8 cellular contexts compared by ENCODE assay signal in genomic region chr4:184101711-184102110, GRCh38.
"Had no signal": no experiment of that assay in that cellular context is flagged by ENCODE, and none has a peak within 500 bp of the region (broad histone marks: within the 10 kb centered on the region; RNA-seq: fewer than 3 reads in every experiment).

No MANE protein-coding gene starts in this region.

- H3K9me3 ChIP-seq: HAP-1 had no signal

- H3K9ac ChIP-seq: GM23248 had no signal

- H2AFZ ChIP-seq: GM23248 had no signal

- H3K4me1 ChIP-seq: HAP-1 had no signal

- H3K9me3 Mint-ChIP-seq: IgD-negative memory B cell had no signal

- H3K27ac Mint-ChIP-seq: HFFc6, IgD-negative memory B cell had no signal

- H3K36me3 ChIP-seq: HAP-1 had no signal

- H3K4me3 Mint-ChIP-seq: HFFc6, IgD-negative memory B cell had no signal

- H3K4me3 ChIP-seq: GM23248, HAP-1 had no signal

- H3K27ac ChIP-seq: GM23248, HL-60 had no signal

- ATAC-seq: HCT116, HepG2 had no signal

- DNase-seq: GM23248, GOT3, HFFc6 had no signal

- H3K36me3 Mint-ChIP-seq: IgD-negative memory B cell had no signal
